Comparison of ENCODE assay signal across 1 cellular context in genomic region chr17:28760987-28761562, GRCh38.
TF ChIP-seq lines count a peak whose summit lies in the region.

No MANE protein-coding gene starts in this region.

TF ChIP-seq in A549, 52 proteins besides CTCF, POLR2A, EP300 and RAD21:
- TF ChIP-seq FOSB (CRISPR knock-in tag; IDR thresholded peaks at IDR 0.05) (no peak), PHF8 (IDR thresholded peaks at IDR 0.05; ENCODE audit: borderline replicate concordance, low read depth) (no peak), FOSL2 (IDR thresholded peaks at IDR 0.05) (no peak), FOSL2 (CRISPR knock-in tag; IDR thresholded peaks at IDR 0.05) (no peak), HOXA7 (CRISPR knock-in tag; IDR thresholded peaks at IDR 0.05) (no peak), EHMT2 (IDR thresholded peaks at IDR 0.05; ENCODE audit: low read depth) (no peak), NPAS2 (CRISPR knock-in tag; IDR thresholded peaks at IDR 0.05; ENCODE audit: borderline replicate concordance) (no peak), MAX (IDR thresholded peaks at IDR 0.05) (no peak), RARB (CRISPR knock-in tag; IDR thresholded peaks at IDR 0.05) (no peak), POLR2AphosphoS2 (conservative IDR thresholded peaks at IDR 0.05; ENCODE audit: low read length) (no peak), PBX3 (IDR thresholded peaks at IDR 0.05) (no peak), SMC3 (IDR thresholded peaks at IDR 0.05) (no peak), HOXB13 (CRISPR knock-in tag; IDR thresholded peaks at IDR 0.05; ENCODE audit: low read depth) (no peak), BCL3 (IDR thresholded peaks at IDR 0.05) (no peak), KDM1A (IDR thresholded peaks at IDR 0.05; ENCODE audit: low read depth) (no peak), TP53 (CRISPR knock-in tag; IDR thresholded peaks at IDR 0.05) (no peak)
TF ChIP-seq in A549: peak in this region for 0.
